10 cellular contexts compared by ENCODE assay signal in genomic region chr12:68497702-68498101, GRCh38.
DNase-seq lines count a peak whose midpoint lies in the region; TF ChIP-seq lines count a peak whose summit lies in the region.
"Had no signal": no experiment of that assay in that cellular context is flagged by ENCODE, and none has a peak within 500 bp of the region (broad histone marks: within the 10 kb centered on the region; RNA-seq: fewer than 3 reads in every experiment).

No MANE protein-coding gene starts in this region.

- CTCF ChIA-PET in HEK293T (lab: Yijun Ruan, JAX) = no interaction called here

- POLR2A ChIA-PET in HEK293T (lab: Yijun Ruan, JAX) = no interaction called here

- H3K9me3 Mint-ChIP-seq in activated T-helper 1 cell treated with anti-CD3 and anti-CD28 coated beads, Interleukin-12 subunit alpha, Interleukin-12 subunit beta, Interleukin-2, Interleukin-4 antibody, amounts not matched to agents 30 ng/mL and 10 ng/mL and 1 ng/mL, durations not matched to agents 14 hours and 24 hours and 36 hours = peaks cover 3% of the 10 kb centered on the region

- H3K4me1 Mint-ChIP-seq in activated T-helper 1 cell treated with anti-CD3 and anti-CD28 coated beads, Interleukin-12 subunit alpha, Interleukin-12 subunit beta, Interleukin-2, Interleukin-4 antibody, amounts not matched to agents 30 ng/mL and 10 ng/mL and 1 ng/mL, durations not matched to agents 14 hours and 24 hours and 36 hours (ENCODE audit: low read depth) = peaks cover 40% of the 10 kb centered on the region

- no peaks in the 10 kb centered on the region for H3K27me3 Mint-ChIP-seq in activated T-helper 1 cell treated with anti-CD3 and anti-CD28 coated beads, Interleukin-12 subunit alpha, Interleukin-12 subunit beta, Interleukin-2, Interleukin-4 antibody, amounts not matched to agents 30 ng/mL and 10 ng/mL and 1 ng/mL, durations not matched to agents 14 hours and 24 hours and 36 hours (ENCODE audit: insufficient read depth)

- H3K4me3 Mint-ChIP-seq in activated T-helper 1 cell treated with anti-CD3 and anti-CD28 coated beads, Interleukin-12 subunit alpha, Interleukin-12 subunit beta, Interleukin-2, Interleukin-4 antibody, amounts not matched to agents 30 ng/mL and 10 ng/mL and 1 ng/mL, durations not matched to agents 14 hours and 24 hours and 36 hours = peak overlapping the region; percentile 66

- intact Hi-C loops in activated T-helper 1 cell treated with anti-CD3 and anti-CD28 coated beads, Interleukin-12 subunit alpha, Interleukin-12 subunit beta, Interleukin-2, Interleukin-4 antibody, amounts not matched to agents 30 ng/mL and 10 ng/mL and 1 ng/mL, durations not matched to agents 14 hours and 24 hours and 36 hours (cut with micrococcal nuclease) = loop anchor here (1.0 to 10.0 kb wide), 13 partner anchors 16 to 455 kb away; partner anchors contain the start of genes MDM2, NUP107, RAP1B and SLC35E3

- H3K27ac Mint-ChIP-seq in activated T-helper 1 cell treated with anti-CD3 and anti-CD28 coated beads, Interleukin-12 subunit alpha, Interleukin-12 subunit beta, Interleukin-2, Interleukin-4 antibody, amounts not matched to agents 30 ng/mL and 10 ng/mL and 1 ng/mL, durations not matched to agents 14 hours and 24 hours and 36 hours = peak overlapping the region; percentile 94

- peak; percentile 87 for DNase-seq in AG08395 (ENCODE audit: low spot score)
- DNase-seq in HT-29 (ENCODE audit: low spot score) = peak; percentile 43
- DNase-seq in activated T-helper 1 cell treated with anti-CD3 and anti-CD28 coated beads, Interleukin-12 subunit alpha, Interleukin-12 subunit beta, Interleukin-2, Interleukin-4 antibody, amounts not matched to agents 30 ng/mL and 10 ng/mL and 1 ng/mL, durations not matched to agents 14 hours and 24 hours and 36 hours (ENCODE audit: low spot score) = no peak
- peak; percentile 98 for DNase-seq in iris pigment epithelial cell (ENCODE audit: low read depth)
- no peak for DNase-seq in NCI-H82 (lab: John Stamatoyannopoulos, UW)
- no peak for DNase-seq in NCI-H1930 (lab: John Stamatoyannopoulos, UW)
- no peak for DNase-seq in GM19238 (ENCODE audit: insufficient read length, low spot score)
- DNase-seq in HEK293T (ENCODE audit: extremely low spot score) = no peak
- DNase-seq: DMS53; effector CD4-positive, alpha-beta T cell had no signal

- peaks cover 6% of the 10 kb centered on the region for H3K36me3 Mint-ChIP-seq in activated T-helper 1 cell treated with anti-CD3 and anti-CD28 coated beads, Interleukin-12 subunit alpha, Interleukin-12 subunit beta, Interleukin-2, Interleukin-4 antibody, amounts not matched to agents 30 ng/mL and 10 ng/mL and 1 ng/mL, durations not matched to agents 14 hours and 24 hours and 36 hours (ENCODE audit: low read depth)

TF ChIP-seq in HEK293T, 16 proteins besides CTCF, POLR2A, EP300 and RAD21:
- TF ChIP-seq LEF1 (IDR thresholded peaks at IDR 0.05; ENCODE audit: borderline replicate concordance) (no peak), FOXK2 (IDR thresholded peaks at IDR 0.05) (no peak), NFRKB (IDR thresholded peaks at IDR 0.05) (no peak), L3MBTL2 (conservative IDR thresholded peaks at IDR 0.05) (no peak), FOXM1 (IDR thresholded peaks at IDR 0.05; ENCODE audit: borderline replicate concordance) (no peak), CTBP1 (IDR thresholded peaks at IDR 0.05; ENCODE audit: borderline replicate concordance) (no peak), SP1 (IDR thresholded peaks at IDR 0.05) (no peak), ARNT (IDR thresholded peaks at IDR 0.05) (no peak), BHLHE40 (IDR thresholded peaks at IDR 0.05; ENCODE audit: borderline replicate concordance) (no peak), SUZ12 (IDR thresholded peaks at IDR 0.05) (no peak), PKNOX1 (IDR thresholded peaks at IDR 0.05) (no peak; the same call in 1 of the 2 replicates), ZNF384 (IDR thresholded peaks at IDR 0.05) (no peak), TARDBP (IDR thresholded peaks at IDR 0.05) (no peak), ELF4 (IDR thresholded peaks at IDR 0.05) (no peak), FOXA1 (IDR thresholded peaks at IDR 0.05) (no peak), HDGF (IDR thresholded peaks at IDR 0.05; ENCODE audit: borderline replicate concordance) (no peak)

Comparison
In these comparisons a context has a peak if more than half of its experiments do, and no peak if none do; other contexts are left out.
1. DNase-seq: peak in AG08395 (single experiment), HT-29 (single experiment) and iris pigment epithelial cell (single experiment); none in activated T-helper 1 cell treated with anti-CD3 and anti-CD28 coated beads, Interleukin-12 subunit alpha, Interleukin-12 subunit beta, Interleukin-2, Interleukin-4 antibody, amounts not matched to agents 30 ng/mL and 10 ng/mL and 1 ng/mL, durations not matched to agents 14 hours and 24 hours and 36 hours (single experiment), NCI-H82 (single experiment), NCI-H1930 (0 of 2), GM19238 (single experiment) and HEK293T (single experiment).